15 cellular contexts compared by ENCODE assay signal in the genomic region with DNA sequence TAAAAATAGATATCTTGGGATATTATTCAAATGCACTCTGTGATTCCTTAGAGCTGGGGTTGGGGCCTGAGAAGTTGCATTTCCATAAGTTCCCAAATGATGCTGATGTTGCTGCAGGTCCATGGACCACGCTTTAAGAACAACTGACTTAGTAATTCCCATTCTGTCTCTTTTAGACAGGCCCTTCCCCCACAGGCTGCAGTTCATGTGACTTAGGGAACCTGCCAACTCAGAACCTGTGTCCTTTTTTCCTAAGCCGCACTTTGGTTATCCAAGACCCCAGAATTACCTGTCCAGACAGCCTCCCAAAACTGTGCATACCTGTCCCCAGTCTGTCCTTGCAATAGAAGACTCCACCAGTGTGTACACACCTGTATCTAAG. TPM values are rescaled to one million over a fixed set of nuclear protein-coding genes. Genes with fewer than 3 reads are reported as not detected.
DNase-seq lines count a peak whose midpoint lies in the region; ATAC-seq and TF ChIP-seq lines count a peak whose summit lies in the region.
"Had no signal": no experiment of that assay in that cellular context is flagged by ENCODE, and none has a peak within 500 bp of the region (broad histone marks: within the 10 kb centered on the region; RNA-seq: fewer than 3 reads in every experiment).

No MANE protein-coding gene starts in this region.

- H3K36me3 ChIP-seq in PC-3 (ENCODE audit: low read depth, low read length) (no peaks in the 10 kb centered on the region), mesenchymal stem cell (ENCODE audit: control insufficient read depth in 1 of 2, insufficient read depth in 2 of 2, low read depth in 1 of 2, low read length in 2 of 2) (no peaks in the 10 kb centered on the region), tibial artery (no peaks in the 10 kb centered on the region), SJCRH30 (no peaks in the 10 kb centered on the region)
- H3K36me3 ChIP-seq: HAP-1 had no signal

- no peak overlapping the region for H3K14ac ChIP-seq in mesenchymal stem cell (ENCODE audit: low read length in 2 of 2)

- WGBS in mesenchymal stem cell = 87% methylated on average over 2 of the region's 2 CpGs

- H3K27me3 Mint-ChIP-seq in MCF 10A (ENCODE audit: insufficient read depth, unreplicated experiment) (no peaks in the 10 kb centered on the region), endothelial cell (ENCODE audit: unreplicated experiment) (no peaks in the 10 kb centered on the region)

- H2BK15ac ChIP-seq in mesenchymal stem cell (ENCODE audit: low read depth, poor library complexity, severe bottlenecking) = no peak overlapping the region

- H3K4me3 Mint-ChIP-seq in MCF 10A (ENCODE audit: unreplicated experiment) (no peak overlapping the region), endothelial cell (ENCODE audit: unreplicated experiment) (no peak overlapping the region)

- BruUV-seq in PC-3 (replicated peaks; lab: Mats Ljungman, UMichigan) (no TSS peak), MCF 10A (replicated peaks; lab: Mats Ljungman, UMichigan) (no TSS peak)

- peak overlapping the region; percentile 63 for H3K9ac ChIP-seq in PC-3 (ENCODE audit: low read length)
- no peak overlapping the region for H3K9ac ChIP-seq in mesenchymal stem cell (ENCODE audit: low read length)

- no peaks in the 10 kb centered on the region for H3K9me2 ChIP-seq in PC-3 (replicated peaks; ENCODE audit: low read length)

- CTCF ChIA-PET in PC-3 (lab: Charles Lee) (no interaction called here), MCF 10A (lab: Yijun Ruan, JAX) (interaction anchor here (0.5 to 0.7 kb wide), 3 partner anchors 16 to 306 kb away, joined by 3 read pairs; no protein-coding TSS in a partner anchor)

- no peak overlapping the region for H4K91ac ChIP-seq in mesenchymal stem cell (ENCODE audit: low read length)

- TF ChIP-seq CTCF in PC-3 (conservative IDR thresholded peaks at IDR 0.05; ENCODE audit: low read depth, low read length) (no peak), MCF 10A (IDR thresholded peaks at IDR 0.05; ENCODE audit: unreplicated experiment) (no peak), tibial artery (IDR thresholded peaks at IDR 0.05) (no peak), endothelial cell (IDR thresholded peaks at IDR 0.05; ENCODE audit: unreplicated experiment) (no peak)

- no peaks in the 10 kb centered on the region for H3K9me3 Mint-ChIP-seq in MCF 10A (ENCODE audit: unreplicated experiment)
- H3K9me3 Mint-ChIP-seq in endothelial cell (ENCODE audit: unreplicated experiment) = no peaks in the 10 kb centered on the region

- H2AK5ac ChIP-seq in mesenchymal stem cell (ENCODE audit: low read length, severe bottlenecking) = peak overlapping the region; percentile 75

- H3K23ac ChIP-seq in mesenchymal stem cell (ENCODE audit: low read length in 2 of 2) = no peak overlapping the region

- H3K4me1 ChIP-seq in PC-3 (ENCODE audit: insufficient read depth, low read length) (peaks cover 43% of the 10 kb centered on the region), mesenchymal stem cell (ENCODE audit: control insufficient read depth, insufficient read depth, low read depth, low read length) (peaks cover 17% of the 10 kb centered on the region), tibial artery (peaks cover 0 to 49% (median 12%) of the 10 kb centered on the region in 4 donors), SJCRH30 (no peaks in the 10 kb centered on the region)
- H3K4me1 ChIP-seq: HAP-1 had no signal

- H2AFZ ChIP-seq in PC-3 (ENCODE audit: low read length) (no peak overlapping the region), mesenchymal stem cell (ENCODE audit: low read depth, low read length) (no peak overlapping the region)

- H3K27me3 ChIP-seq in PC-3 (ENCODE audit: low read length) = no peaks in the 10 kb centered on the region
- no peaks in the 10 kb centered on the region for H3K27me3 ChIP-seq in mesenchymal stem cell (ENCODE audit: control insufficient read depth in 1 of 2, insufficient read depth in 1 of 2, low read length in 2 of 2)
- no peaks in the 10 kb centered on the region for H3K27me3 ChIP-seq in tibial artery
- H3K27me3 ChIP-seq in SJCRH30 = no peaks in the 10 kb centered on the region

- intact Hi-C loops in PC-3 (cut with micrococcal nuclease) (loop anchor here (1.0 to 5.0 kb wide), 8 partner anchors 62 to 307 kb away; no protein-coding TSS in a partner anchor), MCF 10A (cut with micrococcal nuclease) (loop anchor here (10.0 kb wide), 2 partner anchors 174 to 246 kb away; no protein-coding TSS in a partner anchor), tibial artery (cut with DNase I; ENCODE audit: low total_unique reads) (loop anchor here (10.0 kb wide), 1 partner anchor 146 kb away; no protein-coding TSS in a partner anchor)

- peaks cover 5% of the 10 kb centered on the region for H3F3A ChIP-seq in PC-3 (ENCODE audit: low read length, unreplicated experiment)

- H3K36me3 Mint-ChIP-seq in MCF 10A (ENCODE audit: insufficient read depth, unreplicated experiment) (no peaks in the 10 kb centered on the region), endothelial cell (ENCODE audit: low read depth, unreplicated experiment) (no peaks in the 10 kb centered on the region)

- DNase-seq in PC-3 = peak; percentile 61
- no peak for DNase-seq in MCF 10A (ENCODE audit: unreplicated experiment)
- DNase-seq in mesenchymal stem cell = no peak
- no peak for DNase-seq in tibial artery
- DNase-seq in endothelial cell (ENCODE audit: low spot score) = no peak
- DNase-seq in HT-29 (ENCODE audit: low spot score) = no peak
- no peak for DNase-seq in SJCRH30
- DNase-seq: C1 segment of cervical spinal cord, COR-L47, NCI-H1092 treated with DMSO at 0.1 percent for 48 hours, NCI-H1694 treated with DMSO at 0.1 percent for 48 hours, NCI-H2171, NCI-H82 had no signal

- no peak overlapping the region for H2BK5ac ChIP-seq in mesenchymal stem cell (ENCODE audit: low read depth, low read length, poor library complexity, severe bottlenecking)

- no peak overlapping the region for H3K4ac ChIP-seq in mesenchymal stem cell (ENCODE audit: low read depth in 1 of 2, low read length in 2 of 2)

- peak overlapping the region in 1 of 2 experiments; percentile 15 for H2BK12ac ChIP-seq in mesenchymal stem cell (ENCODE audit: low read length in 2 of 2)

- H4K8ac ChIP-seq in mesenchymal stem cell (ENCODE audit: low read length) = no peak overlapping the region

- H3K4me1 Mint-ChIP-seq in MCF 10A (ENCODE audit: insufficient read depth, unreplicated experiment) (peaks cover 45% of the 10 kb centered on the region), endothelial cell (ENCODE audit: unreplicated experiment) (no peaks in the 10 kb centered on the region)

- H3K27ac Mint-ChIP-seq in MCF 10A (ENCODE audit: low read depth, unreplicated experiment) (peak overlapping the region; percentile 79), endothelial cell (ENCODE audit: unreplicated experiment) (no peak overlapping the region)

- peak overlapping the region; percentile 99 for H3K27ac ChIP-seq in PC-3 (ENCODE audit: low read length)
- peak overlapping the region; percentile 80 for H3K27ac ChIP-seq in mesenchymal stem cell (ENCODE audit: low read length, poor library complexity, severe bottlenecking)
- H3K27ac ChIP-seq in tibial artery = peak overlapping the region; percentile 84 to 85
- H3K27ac ChIP-seq in SJCRH30 = no peak overlapping the region

- no peaks in the 10 kb centered on the region for H3K79me1 ChIP-seq in mesenchymal stem cell (replicated peaks; ENCODE audit: low read length, poor library complexity, severe bottlenecking)

- peaks cover 25% of the 10 kb centered on the region for H3K79me2 ChIP-seq in PC-3 (ENCODE audit: low read length)

- peak; percentile 0; the same call in 1 of the 2 replicates for ATAC-seq in PC-3
- ATAC-seq: K562 had no signal

- H3K9me3 ChIP-seq in PC-3 (ENCODE audit: low read length) = no peaks in the 10 kb centered on the region
- H3K9me3 ChIP-seq in mesenchymal stem cell (ENCODE audit: control insufficient read depth, low read length) = no peaks in the 10 kb centered on the region
- H3K9me3 ChIP-seq in tibial artery = no peaks in the 10 kb centered on the region
- no peaks in the 10 kb centered on the region for H3K9me3 ChIP-seq in SJCRH30 (replicated peaks)
- H3K9me3 ChIP-seq: HAP-1 had no signal

- POLR2A ChIA-PET in PC-3 (lab: Charles Lee; ENCODE audit: unreplicated experiment) (no interaction called here), MCF 10A (lab: Yijun Ruan, JAX) (interaction anchor here (0.5 kb wide), 1 partner anchor 12 kb away, joined by 3 read pairs; no protein-coding TSS in a partner anchor)

- peak overlapping the region in 1 of 2 experiments; percentile 56 for H3K18ac ChIP-seq in mesenchymal stem cell (ENCODE audit: low read depth in 1 of 2, low read length in 2 of 2)

- H3K4me3 ChIP-seq in PC-3 (ENCODE audit: low read length) (peak overlapping the region; percentile 24; the same call in 1 of the 2 replicates), mesenchymal stem cell (ENCODE audit: insufficient read depth in 1 of 2, low read depth in 1 of 2, low read length in 2 of 2) (peak overlapping the region in 1 of 2 experiments; percentile 2), tibial artery (no peak overlapping the region), SJCRH30 (no peak overlapping the region)
- H3K4me3 ChIP-seq: HAP-1, K562 had no signal

- H2BK120ac ChIP-seq in mesenchymal stem cell (ENCODE audit: low read depth, low read length) = no peak overlapping the region

- no peaks in the 10 kb centered on the region for H4K20me1 ChIP-seq in PC-3 (ENCODE audit: low read length)

- H3K4me2 ChIP-seq in PC-3 (ENCODE audit: low read length) (peak overlapping the region; percentile 89), mesenchymal stem cell (ENCODE audit: low read length, poor library complexity, severe bottlenecking) (peak overlapping the region; percentile 16)

RNA-seq across cellular contexts. Expression of a gene that starts 1.7 kb away (rescaled TPM):
- total RNA-seq in PC-3 (2014; rRNA removed) (37.1 and 42.0 TPM in 2 replicates), MCF 10A (2022) (0.17 TPM in 1 of 2 replicates, not detected in the other), endothelial cell (ENCODE audit: unreplicated experiment) (not detected)
- 0.21 TPM for polyA plus RNA-seq in mesenchymal stem cell (2013, experiment 1 of 2)
- polyA plus RNA-seq in mesenchymal stem cell (2013, experiment 2 of 2) = 0.23 TPM
- total RNA-seq in HT-29 (2014; rRNA removed; shearing (Covaris generic)) = not detected in 2 replicates
- 0.10 TPM in 1 of 2 replicates, not detected in the other for total RNA-seq in SJCRH30 (2014; rRNA removed; shearing (Covaris generic))

RNA-seq across cellular contexts. Expression of a gene that starts 34.4 kb away (rescaled TPM):
- total RNA-seq in PC-3 (2014; rRNA removed) (6.4 and 11.8 TPM in 2 replicates), MCF 10A (2022) (8.5 and 10.4 TPM in 2 replicates), endothelial cell (ENCODE audit: unreplicated experiment) (not detected)
- polyA plus RNA-seq in mesenchymal stem cell (2013, experiment 1 of 2) = 1.1 TPM
- 1.2 TPM for polyA plus RNA-seq in mesenchymal stem cell (2013, experiment 2 of 2)
- not detected in 2 replicates for total RNA-seq in HT-29 (2014; rRNA removed; shearing (Covaris generic))
- 0.26 and 0.68 TPM in 2 replicates for total RNA-seq in SJCRH30 (2014; rRNA removed; shearing (Covaris generic))
- total RNA-seq: K562 had no signal
- polyA plus RNA-seq: K562 had no signal

Comparison
In these comparisons a context has a peak if more than half of its experiments do, and no peak if none do; other contexts are left out.
1. RNA of a gene that starts 1.7 kb away (total RNA-seq): 37.1 to 42.0 TPM in PC-3; 0.17 TPM in MCF 10A, not detected in endothelial cell (single experiment), not detected in HT-29 and 0.10 TPM in SJCRH30; every median in the first group is over 10 times any median in the second.